ENCODE assay signal across 31 cellular contexts in genomic region chr5:87126869-87127268, GRCh38.
A peak's percentile ranks its signal among the peaks of the same experiment; 100 is the strongest.
DNase-seq lines count a peak whose midpoint lies in the region; ATAC-seq, FAIRE-seq and TF ChIP-seq lines count a peak whose summit lies in the region.
"Had no signal": no experiment of that assay in that cellular context is flagged by ENCODE, and none has a peak within 500 bp of the region (broad histone marks: within the 10 kb centered on the region; RNA-seq: fewer than 3 reads in every experiment).

No MANE protein-coding gene starts in this region.

- H3K9ac ChIP-seq in PC-3 (ENCODE audit: low read length), result no peak overlapping the region
- H3K9ac ChIP-seq in GM12878 (ENCODE audit: control insufficient read depth, insufficient read depth, low read length), result no peak overlapping the region

- H3K9me2 ChIP-seq in PC-3 (replicated peaks; ENCODE audit: low read length), result no peaks in the 10 kb centered on the region

- no peaks in the 10 kb centered on the region for H3K79me2 ChIP-seq in PC-3 (ENCODE audit: low read length)
- H3K79me2 ChIP-seq in GM12878 (ENCODE audit: control insufficient read depth, insufficient read depth, low read length), result no peaks in the 10 kb centered on the region

- ATAC-seq in activated naive CD8-positive, alpha-beta T cell treated with anti-CD3 and anti-CD28 coated beads, Interleukin-2, amount 50 U/mL, for 24 hours, result no peak
- ATAC-seq in PC-3 (no peak), GM12878 (no peak)
- no peak for ATAC-seq in natural killer cell treated with Interleukin-12 subunit alpha and Interleukin-12 subunit beta and Interleukin-15 and Interleukin-18, amount 100 ng/mL, for 72 hours
- no peak for ATAC-seq in activated CD8-positive, alpha-beta T cell treated with anti-CD3 and anti-CD28 coated beads, Interleukin-2, amount 10 ng/mL, durations not matched to agents 7 days and 5 days
- ATAC-seq: left cardiac atrium had no signal

- peaks cover 54% of the 10 kb centered on the region for H3K4me1 ChIP-seq in PC-3 (ENCODE audit: insufficient read depth, low read length)
- peaks cover 9% of the 10 kb centered on the region for H3K4me1 ChIP-seq in GM12878 (ENCODE audit: control insufficient read depth, insufficient read depth, low read length)
- H3K4me1 ChIP-seq in spleen, result peaks cover 0 to 21% (median 6%) of the 10 kb centered on the region in 6 donors

- H3K27ac ChIP-seq in PC-3 (ENCODE audit: low read length) (peak overlapping the region; percentile 59), GM12878 (ENCODE audit: control insufficient read depth, insufficient read depth) (no peak overlapping the region), spleen (no peak overlapping the region)
- H3K27ac ChIP-seq: thyroid gland, VCaP had no signal

- RAD21 ChIA-PET in GM12878 (lab: Charles Lee; ENCODE audit: unreplicated experiment), result interaction anchor here (0.9 to 2.4 kb wide), 4 partner anchors 10 to 56 kb away, joined by 3 to 9 read pairs (median 4); no protein-coding TSS in a partner anchor

- in situ Hi-C loops in GM12878 (cut with MboI), result no loop called here

- TF ChIP-seq CTCF in PC-3 (conservative IDR thresholded peaks at IDR 0.05; ENCODE audit: low read depth, low read length), result no peak
- no peak for TF ChIP-seq CTCF in GM12878 (IDR thresholded peaks at IDR 0.05 in 2 of 3, conservative IDR thresholded peaks at IDR 0.05 in 1 of 3; ENCODE audit: control insufficient read depth in 2 of 3, extremely low read depth in 1 of 3, insufficient read depth in 1 of 3, low read depth in 3 of 3, low read length in 3 of 3)
- no peak for TF ChIP-seq CTCF in spleen (IDR thresholded peaks at IDR 0.05 in 8 of 11, conservative IDR thresholded peaks at IDR 0.05 in 3 of 11)

- H3K27me3 ChIP-seq in PC-3 (ENCODE audit: low read length), result no peaks in the 10 kb centered on the region
- H3K27me3 ChIP-seq in GM12878 (replicated peaks in 1 of 2; ENCODE audit: control insufficient read depth in 2 of 2, insufficient read depth in 2 of 2, low read length in 1 of 2), result no peaks in the 10 kb centered on the region
- H3K27me3 ChIP-seq in spleen (replicated peaks in 1 of 7), result no peaks in the 10 kb centered on the region
- H3K27me3 ChIP-seq: thyroid gland had no signal

- no peaks in the 10 kb centered on the region for H4K20me1 ChIP-seq in PC-3 (ENCODE audit: low read length)
- no peaks in the 10 kb centered on the region for H4K20me1 ChIP-seq in GM12878 (ENCODE audit: control insufficient read depth, insufficient read depth)

- no peak for TF ChIP-seq EP300 in GM12878 (IDR thresholded peaks at IDR 0.05; ENCODE audit: borderline replicate concordance in 1 of 2, control insufficient read depth in 1 of 2, low read depth in 2 of 2, low read length in 2 of 2)

- SMC1A ChIA-PET in GM12878 (lab: Charles Lee; ENCODE audit: uncharacterized antibody, unreplicated experiment), result interaction anchor here (0.9 to 3.4 kb wide), 10 partner anchors 9 to 105 kb away, joined by 3 to 22 read pairs (median 4); no protein-coding TSS in a partner anchor

- peak overlapping the region; percentile 92 for H3K27ac Mint-ChIP-seq in activated naive CD8-positive, alpha-beta T cell
- no peak overlapping the region for H3K27ac Mint-ChIP-seq in activated naive CD8-positive, alpha-beta T cell treated with anti-CD3 and anti-CD28 coated beads, Interleukin-2, amount 50 U/mL, for 24 hours
- H3K27ac Mint-ChIP-seq in natural killer cell treated with Interleukin-12 subunit alpha and Interleukin-12 subunit beta and Interleukin-15 and Interleukin-18, amount 100 ng/mL, for 72 hours, result peak overlapping the region; percentile 57 to 82
- no peak overlapping the region for H3K27ac Mint-ChIP-seq in activated CD8-positive, alpha-beta T cell treated with anti-CD3 and anti-CD28 coated beads, Interleukin-2, amount 10 ng/mL, durations not matched to agents 7 days and 5 days
- H3K27ac Mint-ChIP-seq: activated T-cell treated with anti-CD3 and anti-CD28 coated beads, Interleukin-2, amount 50 U/mL, for 72 hours; CD4-positive, CD25-positive, alpha-beta regulatory T cell had no signal

- H3K9me3 Mint-ChIP-seq in activated naive CD8-positive, alpha-beta T cell (ENCODE audit: low read depth), result peaks cover 3% of the 10 kb centered on the region
- no peaks in the 10 kb centered on the region for H3K9me3 Mint-ChIP-seq in activated naive CD8-positive, alpha-beta T cell treated with anti-CD3 and anti-CD28 coated beads, Interleukin-2, amount 50 U/mL, for 24 hours
- peaks cover 2% of the 10 kb centered on the region for H3K9me3 Mint-ChIP-seq in natural killer cell treated with Interleukin-12 subunit alpha and Interleukin-12 subunit beta and Interleukin-15 and Interleukin-18, amount 100 ng/mL, for 72 hours
- H3K9me3 Mint-ChIP-seq in activated CD8-positive, alpha-beta T cell treated with anti-CD3 and anti-CD28 coated beads, Interleukin-2, amount 10 ng/mL, durations not matched to agents 7 days and 5 days (ENCODE audit: insufficient read depth), result no peaks in the 10 kb centered on the region
- H3K9me3 Mint-ChIP-seq: CD4-positive, CD25-positive, alpha-beta regulatory T cell had no signal

- peak overlapping the region; percentile 20 for H3K4me3 Mint-ChIP-seq in activated naive CD8-positive, alpha-beta T cell
- H3K4me3 Mint-ChIP-seq in activated naive CD8-positive, alpha-beta T cell treated with anti-CD3 and anti-CD28 coated beads, Interleukin-2, amount 50 U/mL, for 24 hours, result no peak overlapping the region
- H3K4me3 Mint-ChIP-seq in natural killer cell treated with Interleukin-12 subunit alpha and Interleukin-12 subunit beta and Interleukin-15 and Interleukin-18, amount 100 ng/mL, for 72 hours, result peak overlapping the region; percentile 47
- no peak overlapping the region for H3K4me3 Mint-ChIP-seq in activated CD8-positive, alpha-beta T cell treated with anti-CD3 and anti-CD28 coated beads, Interleukin-2, amount 10 ng/mL, durations not matched to agents 7 days and 5 days
- H3K4me3 Mint-ChIP-seq: CD4-positive, CD25-positive, alpha-beta regulatory T cell had no signal

- peak overlapping the region; percentile 50 for H3K4me2 ChIP-seq in PC-3 (ENCODE audit: low read length)
- H3K4me2 ChIP-seq in GM12878 (ENCODE audit: control insufficient read depth, insufficient read depth), result no peak overlapping the region

- H2AFZ ChIP-seq in PC-3 (ENCODE audit: low read length) (no peak overlapping the region), GM12878 (ENCODE audit: control insufficient read depth, low read depth, low read length) (peak overlapping the region; percentile 15)

- TF ChIP-seq RAD21 in GM12878 (IDR thresholded peaks at IDR 0.05; ENCODE audit: insufficient read depth, low read depth, low read length), result no peak

- H3F3A ChIP-seq in PC-3 (ENCODE audit: low read length, unreplicated experiment), result peaks cover 13% of the 10 kb centered on the region

- H3K9me3 ChIP-seq in PC-3 (ENCODE audit: low read length) (no peaks in the 10 kb centered on the region), GM12878 (replicated peaks; ENCODE audit: control insufficient read depth, insufficient read depth, low read length) (no peaks in the 10 kb centered on the region), spleen (no peaks in the 10 kb centered on the region)
- H3K9me3 ChIP-seq: thyroid gland had no signal

- H3K4me3 ChIP-seq in PC-3 (ENCODE audit: low read length) (no peak overlapping the region), GM12878 (no peak overlapping the region), spleen (no peak overlapping the region)
- H3K4me3 ChIP-seq: thyroid gland had no signal

- BruUV-seq in PC-3 (replicated peaks; lab: Mats Ljungman, UMichigan), result no TSS peak
- BruUV-seq in GM12878 (replicated peaks; lab: Mats Ljungman, UMichigan), result no TSS peak

- H3K27me3 Mint-ChIP-seq in activated naive CD8-positive, alpha-beta T cell, result no peaks in the 10 kb centered on the region
- H3K27me3 Mint-ChIP-seq in activated naive CD8-positive, alpha-beta T cell treated with anti-CD3 and anti-CD28 coated beads, Interleukin-2, amount 50 U/mL, for 24 hours, result no peaks in the 10 kb centered on the region
- H3K27me3 Mint-ChIP-seq in natural killer cell treated with Interleukin-12 subunit alpha and Interleukin-12 subunit beta and Interleukin-15 and Interleukin-18, amount 100 ng/mL, for 72 hours, result no peaks in the 10 kb centered on the region
- H3K27me3 Mint-ChIP-seq in activated CD8-positive, alpha-beta T cell treated with anti-CD3 and anti-CD28 coated beads, Interleukin-2, amount 10 ng/mL, durations not matched to agents 7 days and 5 days (ENCODE audit: low read depth), result no peaks in the 10 kb centered on the region
- H3K27me3 Mint-ChIP-seq: CD4-positive, CD25-positive, alpha-beta regulatory T cell had no signal

- H3K36me3 Mint-ChIP-seq in activated naive CD8-positive, alpha-beta T cell, result no peaks in the 10 kb centered on the region
- no peaks in the 10 kb centered on the region for H3K36me3 Mint-ChIP-seq in activated naive CD8-positive, alpha-beta T cell treated with anti-CD3 and anti-CD28 coated beads, Interleukin-2, amount 50 U/mL, for 24 hours (ENCODE audit: low read depth)
- no peaks in the 10 kb centered on the region for H3K36me3 Mint-ChIP-seq in natural killer cell treated with Interleukin-12 subunit alpha and Interleukin-12 subunit beta and Interleukin-15 and Interleukin-18, amount 100 ng/mL, for 72 hours
- H3K36me3 Mint-ChIP-seq in activated CD8-positive, alpha-beta T cell treated with anti-CD3 and anti-CD28 coated beads, Interleukin-2, amount 10 ng/mL, durations not matched to agents 7 days and 5 days (ENCODE audit: low read depth), result peaks cover 2% of the 10 kb centered on the region
- H3K36me3 Mint-ChIP-seq: CD4-positive, CD25-positive, alpha-beta regulatory T cell had no signal

- H3K36me3 ChIP-seq in PC-3 (ENCODE audit: low read depth, low read length) (no peaks in the 10 kb centered on the region), GM12878 (ENCODE audit: control insufficient read depth in 2 of 2, insufficient read depth in 2 of 2, low read length in 1 of 2) (no peaks in the 10 kb centered on the region), spleen (no peaks in the 10 kb centered on the region)
- H3K36me3 ChIP-seq: thyroid gland had no signal

- CTCF ChIA-PET in PC-3 (lab: Charles Lee) (no interaction called here), GM12878 (lab: Yijun Ruan, JAX) (interaction anchor here (0.7 kb wide), 2 partner anchors 55 to 68 kb away, joined by 3 to 4 read pairs; no protein-coding TSS in a partner anchor)
- CTCF ChIA-PET in activated CD8-positive, alpha-beta T cell treated with anti-CD3 and anti-CD28 coated beads, Interleukin-2, amount 10 ng/mL, durations not matched to agents 7 days and 5 days (lab: Charles Lee), result interaction anchor here (0.9 to 2.7 kb wide), 4 partner anchors 10 to 52 kb away, joined by 3 to 8 read pairs (median 6); no protein-coding TSS in a partner anchor

- FAIRE-seq in GM12878 (lab: Jason Lieb, UNC), result no peak
- FAIRE-seq: A204.1, bronchial epithelial cell, colon, D721Med, GM18507, HTR-8/SVneo had no signal

- no peak for TF ChIP-seq POLR2A in GM12878 (IDR thresholded peaks at IDR 0.05; ENCODE audit: low read depth, low read length)
- no peak for TF ChIP-seq POLR2A in spleen (IDR thresholded peaks at IDR 0.05)

- no peak for DNase-seq in activated naive CD8-positive, alpha-beta T cell treated with anti-CD3 and anti-CD28 coated beads, Interleukin-2, amount 50 U/mL, for 24 hours
- DNase-seq in PC-3 (no peak), GM12878 (ENCODE audit: low read depth, low spot score) (no peak), spleen (no peak), dedifferentiated amniotic fluid mesenchymal stem cell (ENCODE audit: extremely low spot score) (no peak)
- DNase-seq in natural killer cell treated with Interleukin-12 subunit alpha and Interleukin-12 subunit beta and Interleukin-15 and Interleukin-18, amount 100 ng/mL, for 72 hours (ENCODE audit: low spot score), result no peak
- DNase-seq in activated CD8-positive, alpha-beta T cell treated with anti-CD3 and anti-CD28 coated beads, Interleukin-2, amount 10 ng/mL, durations not matched to agents 7 days and 5 days, result no peak
- DNase-seq: activated CD4-positive, alpha-beta T cell treated with anti-CD3 and anti-CD28 coated beads for 4 hours; activated naive CD4-positive, alpha-beta T cell treated with Interleukin-2 at 50 U/mL for 16 hours; activated T-cell treated with anti-CD3 and anti-CD28 coated beads, Interleukin-2, amount 50 U/mL, for 72 hours; effector CD4-positive, alpha-beta T cell; GOT3; hippocampal formation; KG1; left cardiac atrium; mesendoderm; NCI-H2081; NCI-H2227 treated with DMSO at 0.1 percent for 48 hours; NCI-H526; SIG-M5; stimulated activated CD8-positive, alpha-beta memory T cell treated with anti-CD3 and anti-CD28 coated beads, Interleukin-4, amount 100 ng/mL, for 48 hours; thyroid gland had no signal

- POLR2A ChIA-PET in PC-3 (lab: Charles Lee; ENCODE audit: unreplicated experiment), result interaction anchor here (0.9 kb wide), 1 partner anchor 51 kb away, joined by 4 read pairs; no protein-coding TSS in a partner anchor
- POLR2A ChIA-PET in GM12878 (lab: Charles Lee), result no interaction called here
- POLR2A ChIA-PET in activated CD8-positive, alpha-beta T cell treated with anti-CD3 and anti-CD28 coated beads, Interleukin-2, amount 10 ng/mL, durations not matched to agents 7 days and 5 days (lab: Charles Lee), result interaction anchor here (1.2 kb wide), 1 partner anchor 52 kb away, joined by 3 read pairs; no protein-coding TSS in a partner anchor

- 76% methylated on average over 3 of the region's 3 CpGs for WGBS in GM12878 (ENCODE audit: insufficient coverage, insufficient replicate concordance, low lambda C conversion rate, missing lambda C conversion rate)
- 65 to 96% (median 86%) methylated on average over 3 of the region's 3 CpGs for WGBS in spleen, 5 donors

- intact Hi-C loops in PC-3 (cut with micrococcal nuclease) (no loop called here), GM12878 (cut with micrococcal nuclease; ENCODE audit: unreplicated experiment) (no loop called here), spleen (cut with DNase I; ENCODE audit: low total_unique reads) (no loop called here)

- peaks cover 43% of the 10 kb centered on the region for H3K4me1 Mint-ChIP-seq in activated naive CD8-positive, alpha-beta T cell (ENCODE audit: low read depth)
- H3K4me1 Mint-ChIP-seq in activated naive CD8-positive, alpha-beta T cell treated with anti-CD3 and anti-CD28 coated beads, Interleukin-2, amount 50 U/mL, for 24 hours, result peaks cover 43% of the 10 kb centered on the region
- H3K4me1 Mint-ChIP-seq in natural killer cell treated with Interleukin-12 subunit alpha and Interleukin-12 subunit beta and Interleukin-15 and Interleukin-18, amount 100 ng/mL, for 72 hours (ENCODE audit: low read depth in 2 of 2), result peaks cover 21 to 36% of the 10 kb centered on the region in 2 donors
- peaks cover 34% of the 10 kb centered on the region for H3K4me1 Mint-ChIP-seq in activated CD8-positive, alpha-beta T cell treated with anti-CD3 and anti-CD28 coated beads, Interleukin-2, amount 10 ng/mL, durations not matched to agents 7 days and 5 days (ENCODE audit: low read depth)

Comparison
In these comparisons a context has a peak if more than half of its experiments do, and no peak if none do; other contexts are left out.
1. H3K27ac Mint-ChIP-seq: peak in activated naive CD8-positive, alpha-beta T cell (single experiment) and natural killer cell treated with Interleukin-12 subunit alpha and Interleukin-12 subunit beta and Interleukin-15 and Interleukin-18, amount 100 ng/mL, for 72 hours (2 of 2); none in activated naive CD8-positive, alpha-beta T cell treated with anti-CD3 and anti-CD28 coated beads, Interleukin-2, amount 50 U/mL, for 24 hours (single experiment) and activated CD8-positive, alpha-beta T cell treated with anti-CD3 and anti-CD28 coated beads, Interleukin-2, amount 10 ng/mL, durations not matched to agents 7 days and 5 days (single experiment).
2. H3K4me3 Mint-ChIP-seq: peak in activated naive CD8-positive, alpha-beta T cell (single experiment) and natural killer cell treated with Interleukin-12 subunit alpha and Interleukin-12 subunit beta and Interleukin-15 and Interleukin-18, amount 100 ng/mL, for 72 hours (single experiment); none in activated naive CD8-positive, alpha-beta T cell treated with anti-CD3 and anti-CD28 coated beads, Interleukin-2, amount 50 U/mL, for 24 hours (single experiment) and activated CD8-positive, alpha-beta T cell treated with anti-CD3 and anti-CD28 coated beads, Interleukin-2, amount 10 ng/mL, durations not matched to agents 7 days and 5 days (single experiment).